ENCODE assay signal across 11 cellular contexts in genomic region chr15:56356616-56357015, GRCh38. TPM values are rescaled to one million over a fixed set of nuclear protein-coding genes. Genes with fewer than 3 reads are reported as not detected.
DNase-seq lines count a peak whose midpoint lies in the region; ATAC-seq, FAIRE-seq and TF ChIP-seq lines count a peak whose summit lies in the region.
"Had no signal": no experiment of that assay in that cellular context is flagged by ENCODE, and none has a peak within 500 bp of the region (broad histone marks: within the 10 kb centered on the region; RNA-seq: fewer than 3 reads in every experiment).

No MANE protein-coding gene starts in this region.

- no peak for FAIRE-seq in RCC 7860 (lab: Jason Lieb, UNC)

- H3K4me3 ChIP-seq in GM23248 (no peak overlapping the region), epithelial cell of esophagus (ENCODE audit: low read length) (no peak overlapping the region)
- H3K4me3 ChIP-seq: GM23338 had no signal

- H3K9ac ChIP-seq in GM23248: no peak overlapping the region

- H3K79me2 ChIP-seq in GM23248 (ENCODE audit: insufficient read depth): no peaks in the 10 kb centered on the region

- no peak for TF ChIP-seq CTCF in epithelial cell of esophagus (IDR thresholded peaks at IDR 0.05; ENCODE audit: insufficient read depth, low read depth, low read length, missing control alignments)

- no peak overlapping the region for H2AFZ ChIP-seq in GM23248
- H2AFZ ChIP-seq: GM23338 had no signal

- in situ Hi-C loops in GM23248 (cut with MboI): no loop called here

- H3K27ac ChIP-seq in GM23248: no peak overlapping the region

- peak overlapping the region; percentile 7 for H3K4me2 ChIP-seq in GM23248 (ENCODE audit: unreplicated experiment)
- H3K4me2 ChIP-seq: GM23338 had no signal

- H4K20me1 ChIP-seq in GM23248 (ENCODE audit: insufficient read depth): no peaks in the 10 kb centered on the region

- no peak for ATAC-seq in GM21576 (IDR thresholded peaks at IDR 0.05; ENCODE audit: unreplicated experiment)
- ATAC-seq: GM23338, left ventricle myocardium superior, T-cell had no signal

- H3K27me3 ChIP-seq in GM23248 (replicated peaks; ENCODE audit: insufficient read depth): no peaks in the 10 kb centered on the region

- no peaks in the 10 kb centered on the region for H3K9me3 ChIP-seq in GM23248 (ENCODE audit: low read depth)

- peaks cover 11% of the 10 kb centered on the region; the same call in 1 of the 2 replicates for H3F3A ChIP-seq in GM23248 (ENCODE audit: insufficient read depth)

- 47 to 59% methylated on average over 2 of the region's 2 CpGs for WGBS in GM23248 (ENCODE audit: low coverage in 1 of 2, low lambda C conversion rate in 2 of 2, missing lambda C conversion rate in 2 of 2), 2 experiments

- H3K4me1 ChIP-seq in GM23248 (ENCODE audit: insufficient read depth): peaks cover 31% of the 10 kb centered on the region

- DNase-seq in GM03348 (ENCODE audit: low spot score) (peak; percentile 44), GM23248 (peak; percentile 54), LoVo (ENCODE audit: low spot score) (peak; percentile 35), epithelial cell of esophagus (ENCODE audit: low read depth) (peak; percentile 40), NCI-H2227 treated with DMSO at 0.1 percent for 48 hours (lab: John Stamatoyannopoulos, UW) (no peak), DMS79 (lab: John Stamatoyannopoulos, UW) (no peak), RCC 7860 (ENCODE audit: low spot score) (no peak)
- DNase-seq: left ventricle myocardium superior, T-cell had no signal

- H3K36me3 ChIP-seq in GM23248 (ENCODE audit: low read depth): no peaks in the 10 kb centered on the region

- no peaks in the 10 kb centered on the region for H3K9me2 ChIP-seq in GM23248 (ENCODE audit: insufficient read depth)

RNA-seq across cellular contexts. Expression of gene TEX9, which starts 8.6 kb away (rescaled TPM):
- total RNA-seq in GM23248 (2014; rRNA removed; shearing (Covaris generic)): 3.7 and 4.3 TPM in 2 replicates
- polyA plus RNA-seq in GM23248 (2016; fragmentation: Nextera tagmentation; extraction: Ambion mirVana): 3.5 and 3.6 TPM in 2 replicates

Comparison
In these comparisons a context has a peak if more than half of its experiments do, and no peak if none do; other contexts are left out.
1. DNase-seq: peak in GM03348 (single experiment), GM23248 (single experiment), LoVo (single experiment) and epithelial cell of esophagus (single experiment); none in NCI-H2227 treated with DMSO at 0.1 percent for 48 hours (single experiment), DMS79 (single experiment) and RCC 7860 (single experiment).